8 cellular contexts compared by ENCODE assay signal in the genomic region with DNA sequence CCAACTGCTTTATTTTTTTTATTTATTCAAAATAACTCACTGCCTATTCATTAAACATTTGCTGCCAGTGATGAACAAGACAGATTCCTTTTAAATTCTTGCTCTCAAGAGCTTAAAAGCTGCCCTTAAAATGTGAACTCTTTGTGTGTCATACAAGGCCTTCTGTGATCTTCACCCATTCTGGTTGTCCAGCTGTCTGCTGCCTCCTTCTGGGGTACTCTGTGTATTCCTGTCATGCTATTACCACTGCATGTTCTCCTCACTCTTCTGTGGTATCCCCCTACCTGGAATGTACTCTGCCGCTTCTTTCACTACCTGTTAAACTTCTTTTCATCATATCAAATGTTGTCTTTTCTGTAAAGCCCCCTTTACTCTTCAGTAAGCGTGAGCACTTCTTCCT.
DNase-seq lines count a peak whose midpoint lies in the region; ATAC-seq and TF ChIP-seq lines count a peak whose summit lies in the region.

No MANE protein-coding gene starts in this region.

- intact Hi-C loops in left cardiac atrium (cut with DNase I) (no loop called here), posterior vena cava (cut with DNase I) (no loop called here)

- ATAC-seq in SK-N-SH treated with all-trans-retinoic acid at 6 μM for 48 hours = peak; percentile 75
- peak; percentile 61 to 64 for ATAC-seq in left cardiac atrium

- DNase-seq in NCI-H82 (lab: John Stamatoyannopoulos, UW) (peak; percentile 10), NCI-H82 treated with DMSO at 0.1 percent for 48 hours (lab: John Stamatoyannopoulos, UW; ENCODE audit: unreplicated experiment) (no peak), left cardiac atrium (no peak), superior temporal gyrus (ENCODE audit: extremely low spot score) (peak; percentile 49), posterior vena cava (ENCODE audit: low spot score) (no peak), GM19240 (ENCODE audit: insufficient read length, low spot score) (no peak)
- DNase-seq in stimulated activated CD8-positive, alpha-beta memory T cell treated with anti-CD3 and anti-CD28 coated beads, Interleukin-4, amount 100 ng/mL, for 48 hours = no peak

TF ChIP-seq in SK-N-SH treated with all-trans-retinoic acid at 6 μM for 48 hours, 23 proteins besides CTCF, POLR2A, EP300 and RAD21:
- no peak for TF ChIP-seq GLIS3 (CRISPR knock-in tag; IDR thresholded peaks at IDR 0.05)
- TF ChIP-seq OSR1 (CRISPR knock-in tag; IDR thresholded peaks at IDR 0.05) = no peak
- no peak for TF ChIP-seq ZNF70 (CRISPR knock-in tag; IDR thresholded peaks at IDR 0.05)
- no peak for TF ChIP-seq ISL1 (CRISPR knock-in tag; IDR thresholded peaks at IDR 0.05)

Comparison
In these comparisons a context has a peak if more than half of its experiments do, and no peak if none do; other contexts are left out.
1. DNase-seq: peak in NCI-H82 (single experiment) and superior temporal gyrus (single experiment); none in NCI-H82 treated with DMSO at 0.1 percent for 48 hours (single experiment), left cardiac atrium (single experiment), stimulated activated CD8-positive, alpha-beta memory T cell treated with anti-CD3 and anti-CD28 coated beads, Interleukin-4, amount 100 ng/mL, for 48 hours (single experiment), posterior vena cava (single experiment) and GM19240 (single experiment).